ENCODE assay signal across 1 cellular context in the genomic region with DNA sequence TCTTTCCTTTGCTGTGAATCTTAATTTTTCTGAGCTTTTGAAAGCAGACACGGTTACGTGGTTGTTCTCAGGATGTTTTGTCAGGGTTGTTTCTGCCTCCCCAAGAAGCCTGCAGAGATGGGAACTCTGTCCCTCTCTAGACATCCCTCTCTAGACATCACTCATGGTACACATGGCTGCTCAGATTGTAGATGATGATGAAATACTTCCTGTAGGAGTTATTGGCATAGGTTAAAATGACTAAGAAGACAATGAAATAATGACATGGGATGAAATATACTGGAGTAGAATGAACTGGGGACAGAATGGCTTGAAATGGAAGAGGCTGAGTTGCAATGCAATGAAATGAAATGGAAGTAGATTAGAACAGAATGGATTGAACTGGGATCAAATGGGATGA.
TF ChIP-seq lines count a peak whose summit lies in the region.

No MANE protein-coding gene starts in this region.

TF ChIP-seq in IMR-90, 13 proteins besides CTCF, POLR2A, EP300 and RAD21 (continued from another document):
- TF ChIP-seq USF2 (IDR thresholded peaks at IDR 0.05; ENCODE audit: low read depth, low read length) (no peak), ELK1 (IDR thresholded peaks at IDR 0.05; ENCODE audit: borderline replicate concordance, low read depth, low read length) (no peak)
TF ChIP-seq in IMR-90: peak in this region for 1.
